ENCODE assay signal across 21 cellular contexts in the genomic region with DNA sequence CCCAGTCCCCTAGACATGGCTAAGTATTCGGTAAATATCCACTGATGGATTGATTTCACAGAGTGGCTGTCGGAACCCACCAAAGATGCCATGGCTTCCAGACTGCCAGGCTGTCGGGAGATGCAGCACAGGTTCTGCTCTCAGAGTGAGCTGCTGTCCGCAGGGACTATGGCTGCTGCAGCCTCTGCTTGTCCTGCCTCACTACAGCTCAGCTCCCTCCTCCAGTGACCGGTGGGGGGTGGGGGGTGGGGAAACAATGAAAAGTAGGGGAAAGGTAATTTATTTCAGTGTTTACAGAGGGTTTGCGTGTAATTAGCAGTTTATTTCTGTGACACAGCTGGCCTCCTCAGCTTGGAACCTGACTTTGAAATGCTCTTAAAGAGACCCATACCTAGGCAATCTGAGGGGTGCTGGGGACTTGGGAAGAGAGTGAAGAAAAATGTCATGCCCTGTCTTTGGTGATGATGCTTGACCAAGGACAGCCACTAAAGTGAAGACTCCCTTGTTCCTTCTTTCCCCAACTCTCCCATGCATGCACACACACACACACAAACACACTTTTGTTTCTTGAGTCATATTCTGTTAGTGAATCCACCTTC.
"Had no signal": no experiment of that assay in that cellular context is flagged by ENCODE, and none has a peak within 500 bp of the region (broad histone marks: within the 10 kb centered on the region; RNA-seq: fewer than 3 reads in every experiment).

No MANE protein-coding gene starts in this region.

- H3K9me3 ChIP-seq: adrenal gland, breast epithelium, stomach, vagina had no signal

- H3K4me1 ChIP-seq: adrenal gland, breast epithelium, parathyroid adenoma, stomach, vagina had no signal

- H2AFZ ChIP-seq: parathyroid adenoma had no signal

- H3K27ac ChIP-seq: adrenal gland, breast epithelium, coronary artery, parathyroid adenoma, stomach, vagina had no signal

- H3K9ac ChIP-seq: parathyroid adenoma had no signal

- H3K36me3 Mint-ChIP-seq: activated CD4-positive, alpha-beta memory T cell treated with anti-CD3 and anti-CD28 coated beads for 36 hours; activated naive CD4-positive, alpha-beta T cell treated with anti-CD3 and anti-CD28 coated beads, Interleukin-2, amount 50 U/mL, for 72 hours; naive thymus-derived CD8-positive, alpha-beta T cell; stimulated activated effector memory CD8-positive, alpha-beta T cell treated with anti-CD3 and anti-CD28 coated beads, Interleukin-12 subunit alpha, Interleukin-12 subunit beta, amount 100 ng/mL, for 72 hours had no signal

- H3K4me1 Mint-ChIP-seq: activated CD4-positive, alpha-beta T cell treated with anti-CD3 and anti-CD28 coated beads for 36 hours; naive thymus-derived CD8-positive, alpha-beta T cell; stimulated activated effector memory CD8-positive, alpha-beta T cell treated with anti-CD3 and anti-CD28 coated beads, Interleukin-12 subunit alpha, Interleukin-12 subunit beta, amount 100 ng/mL, for 72 hours had no signal

- DNase-seq: activated CD4-positive, alpha-beta memory T cell treated with anti-CD3 and anti-CD28 coated beads for 36 hours; activated CD4-positive, alpha-beta T cell treated with anti-CD3 and anti-CD28 coated beads for 36 hours; activated gamma-delta T cell treated with Interleukin-2 at 50 U/mL for 16 hours; activated T-cell treated with anti-CD3 and anti-CD28 coated beads for 4 hours; adrenal gland; erythroblast; hypothalamus; mesenchymal stem cell; naive thymus-derived CD8-positive, alpha-beta T cell; stimulated activated CD4-positive, alpha-beta T cell treated with anti-CD3 and anti-CD28 coated beads, Interleukin-4, amount 100 ng/mL, for 24 hours; stomach; trophoblast cell had no signal

- H3K27ac Mint-ChIP-seq: activated CD4-positive, alpha-beta memory T cell treated with anti-CD3 and anti-CD28 coated beads for 36 hours; activated CD4-positive, alpha-beta T cell treated with anti-CD3 and anti-CD28 coated beads for 36 hours; activated naive CD4-positive, alpha-beta T cell treated with anti-CD3 and anti-CD28 coated beads, Interleukin-2, amount 50 U/mL, for 72 hours; activated T-helper 1 cell treated with anti-CD3 and anti-CD28 coated beads, Interleukin-12 subunit alpha, Interleukin-12 subunit beta, Interleukin-2, Interleukin-4 antibody, amounts not matched to agents 30 ng/mL and 10 ng/mL and 1 ng/mL, durations not matched to agents 14 hours and 24 hours and 36 hours; naive thymus-derived CD8-positive, alpha-beta T cell; stimulated activated effector memory CD8-positive, alpha-beta T cell treated with anti-CD3 and anti-CD28 coated beads, Interleukin-12 subunit alpha, Interleukin-12 subunit beta, amount 100 ng/mL, for 72 hours had no signal

- H3K4me3 ChIP-seq: adrenal gland, breast epithelium, coronary artery, smooth muscle cell, stomach, vagina had no signal

- H3K4me2 ChIP-seq: smooth muscle cell had no signal

- H3K27me3 ChIP-seq: breast epithelium, stomach, vagina had no signal

- H3K36me3 ChIP-seq: adrenal gland, breast epithelium, stomach, vagina had no signal

- H3K4me3 Mint-ChIP-seq: activated CD4-positive, alpha-beta memory T cell treated with anti-CD3 and anti-CD28 coated beads for 36 hours; activated CD4-positive, alpha-beta T cell treated with anti-CD3 and anti-CD28 coated beads for 36 hours; activated T-helper 1 cell treated with anti-CD3 and anti-CD28 coated beads, Interleukin-12 subunit alpha, Interleukin-12 subunit beta, Interleukin-2, Interleukin-4 antibody, amounts not matched to agents 30 ng/mL and 10 ng/mL and 1 ng/mL, durations not matched to agents 14 hours and 24 hours and 36 hours; naive thymus-derived CD8-positive, alpha-beta T cell; stimulated activated effector memory CD8-positive, alpha-beta T cell treated with anti-CD3 and anti-CD28 coated beads, Interleukin-12 subunit alpha, Interleukin-12 subunit beta, amount 100 ng/mL, for 72 hours had no signal

- H3K79me2 ChIP-seq: parathyroid adenoma had no signal

- H3K9me3 Mint-ChIP-seq: activated T-helper 1 cell treated with anti-CD3 and anti-CD28 coated beads, Interleukin-12 subunit alpha, Interleukin-12 subunit beta, Interleukin-2, Interleukin-4 antibody, amounts not matched to agents 30 ng/mL and 10 ng/mL and 1 ng/mL, durations not matched to agents 14 hours and 24 hours and 36 hours; stimulated activated effector memory CD8-positive, alpha-beta T cell treated with anti-CD3 and anti-CD28 coated beads, Interleukin-12 subunit alpha, Interleukin-12 subunit beta, amount 100 ng/mL, for 72 hours had no signal

- ATAC-seq: activated CD4-positive, alpha-beta T cell treated with anti-CD3 and anti-CD28 coated beads for 36 hours; activated naive CD4-positive, alpha-beta T cell treated with anti-CD3 and anti-CD28 coated beads, Interleukin-2, amount 50 U/mL, for 72 hours; naive thymus-derived CD8-positive, alpha-beta T cell; sciatic nerve; stimulated activated effector memory CD8-positive, alpha-beta T cell treated with anti-CD3 and anti-CD28 coated beads, Interleukin-12 subunit alpha, Interleukin-12 subunit beta, amount 100 ng/mL, for 72 hours had no signal
